ENCODE assay signal across 2 cellular contexts in genomic region chr5:71385208-71385607, GRCh38.
TF ChIP-seq lines count a peak whose summit lies in the region.
"Not testable (repeated sequence)": the region's sequence is repeated elsewhere in the genome, so short reads cannot be mapped to it uniquely, and the experiment has no call there.

No MANE protein-coding gene starts in this region.

TF ChIP-seq in HEK293, 187 proteins besides CTCF, POLR2A, EP300 and RAD21 (continued from another document):
- peak; percentile 91 for TF ChIP-seq ZNF600 (tag by site-specific recombination; IDR thresholded peaks at IDR 0.05)
- TF ChIP-seq ZNF239 (tag by site-specific recombination; IDR thresholded peaks at IDR 0.05): 0 out of 2 replicates have a peak, but pooled peaks have one; percentile 40

TF ChIP-seq in K562, 482 proteins besides CTCF, POLR2A, EP300 and RAD21:
- peak in 1 of 2 experiments; percentile 66; a peak in 1 of 4 replicates for TF ChIP-seq ZMIZ1 (IDR thresholded peaks at IDR 0.05; ENCODE audit: low read depth in 2 of 2, low read length in 2 of 2)
- peak; percentile 31; the same call in 1 of the 2 replicates for TF ChIP-seq RNF2 (IDR thresholded peaks at IDR 0.05)
- peak; percentile 89 for TF ChIP-seq TEAD4 (IDR thresholded peaks at IDR 0.05; ENCODE audit: low read length)
- not testable (repeated sequence) for TF ChIP-seq TEAD4 (CRISPR knock-in tag; IDR thresholded peaks at IDR 0.05; ENCODE audit: borderline replicate concordance); FOXM1 (CRISPR knock-in tag; IDR thresholded peaks at IDR 0.05; ENCODE audit: low read depth); MYNN (CRISPR knock-in tag; IDR thresholded peaks at IDR 0.05); CREB1 (CRISPR knock-in tag; IDR thresholded peaks at IDR 0.05); ATF3 (CRISPR knock-in tag; conservative IDR thresholded peaks at IDR 0.05); JUN (CRISPR knock-in tag; IDR thresholded peaks at IDR 0.05; ENCODE audit: borderline replicate concordance)
- TF ChIP-seq ZEB2 (IDR thresholded peaks at IDR 0.05): 0 out of 2 replicates have a peak, but pooled peaks have one; percentile 69
- TF ChIP-seq ZNF644 (tag; IDR thresholded peaks at IDR 0.05; ENCODE audit: low read depth): 0 out of 2 replicates have a peak, but pooled peaks have one; percentile 24
- peak; percentile 51 for TF ChIP-seq FOXM1 (IDR thresholded peaks at IDR 0.05; ENCODE audit: low read depth)
- peak; percentile 36 for TF ChIP-seq MEIS2 (IDR thresholded peaks at IDR 0.05; ENCODE audit: partially characterized antibody)
- peak; percentile 83 for TF ChIP-seq TCF3 (CRISPR knock-in tag; IDR thresholded peaks at IDR 0.05)
- peak; percentile 82; the same call in 1 of the 2 replicates for TF ChIP-seq PML (IDR thresholded peaks at IDR 0.05; ENCODE audit: low read length)
- TF ChIP-seq STAT5A (IDR thresholded peaks at IDR 0.05; ENCODE audit: borderline replicate concordance, low read length): peak; percentile 75
- TF ChIP-seq VEZF1 (CRISPR knock-in tag; IDR thresholded peaks at IDR 0.05): peak; percentile 25; the same call in 1 of the 2 replicates
- peak; percentile 33 to 69; a peak in 2 of 4 replicates for TF ChIP-seq RCOR1 (IDR thresholded peaks at IDR 0.05; ENCODE audit: borderline replicate concordance in 1 of 2, low read depth in 2 of 2, low read length in 2 of 2)
- TF ChIP-seq CBFA2T3 (IDR thresholded peaks at IDR 0.05): peak; percentile 85
- peak; percentile 35 for TF ChIP-seq CCNT2 (IDR thresholded peaks at IDR 0.05; ENCODE audit: borderline replicate concordance, extremely low read depth, insufficient read length, low read depth, low read length)
- TF ChIP-seq JUND (IDR thresholded peaks at IDR 0.05; ENCODE audit: borderline replicate concordance, low read depth, low read length): peak; percentile 80
- peak; percentile 74; the same call in 2 of the 3 replicates for TF ChIP-seq JUND (tag; IDR thresholded peaks at IDR 0.05; ENCODE audit: borderline replicate concordance, low read depth, low read length)
- TF ChIP-seq TBL1XR1 (IDR thresholded peaks at IDR 0.05; ENCODE audit: low read length in 2 of 2): peak in 1 of 2 experiments; percentile 36; a peak in 1 of 4 replicates
- 0 out of 2 replicates have a peak, but pooled peaks have one; percentile 26 for TF ChIP-seq MYNN (IDR thresholded peaks at IDR 0.05)
- peak; percentile 86 for TF ChIP-seq TAL1 (IDR thresholded peaks at IDR 0.05)
- peak; percentile 80 for TF ChIP-seq SMARCE1 (IDR thresholded peaks at IDR 0.05)
- peak; percentile 79 for TF ChIP-seq SMARCA4 (IDR thresholded peaks at IDR 0.05)
- peak; percentile 38; the same call in 1 of the 2 replicates for TF ChIP-seq CEBPB (tag; IDR thresholded peaks at IDR 0.05)
- peak; percentile 80 for TF ChIP-seq POLR2AphosphoS5 (IDR thresholded peaks at IDR 0.05; ENCODE audit: control insufficient read depth, insufficient read depth, low read depth, low read length)
- TF ChIP-seq CREM (IDR thresholded peaks at IDR 0.05; ENCODE audit: low read depth): peak; percentile 54
- TF ChIP-seq GATA2 (CRISPR knock-in tag; IDR thresholded peaks at IDR 0.05): peak; percentile 47; the same call in 1 of the 2 replicates
- peak; percentile 74 for TF ChIP-seq SMARCC2 (IDR thresholded peaks at IDR 0.05; ENCODE audit: low read depth)
- peak; percentile 75 for TF ChIP-seq NCOR1 (IDR thresholded peaks at IDR 0.05)
- peak; percentile 78 for TF ChIP-seq CBFA2T2 (conservative IDR thresholded peaks at IDR 0.05)
- peak; percentile 39; the same call in 1 of the 2 replicates for TF ChIP-seq CXXC5 (CRISPR knock-in tag; IDR thresholded peaks at IDR 0.05)
- 0 out of 2 replicates have a peak, but pooled peaks have one; percentile 37 for TF ChIP-seq SOX6 (IDR thresholded peaks at IDR 0.05)
- TF ChIP-seq MTA2 (IDR thresholded peaks at IDR 0.05; ENCODE audit: low read depth): peak; percentile 45
- peak; percentile 34; the same call in 1 of the 2 replicates for TF ChIP-seq CREB1 (IDR thresholded peaks at IDR 0.05)
- peak; percentile 38; the same call in 1 of the 2 replicates for TF ChIP-seq ATF7 (IDR thresholded peaks at IDR 0.05)
- TF ChIP-seq FOSL1 (tag; conservative IDR thresholded peaks at IDR 0.05): peak; percentile 87
- TF ChIP-seq HMBOX1 (IDR thresholded peaks at IDR 0.05): 0 out of 2 replicates have a peak, but pooled peaks have one; percentile 27
- TF ChIP-seq ATF3 (IDR thresholded peaks at IDR 0.05): peak; percentile 58; the same call in 1 of the 2 replicates
- TF ChIP-seq ARID1B (IDR thresholded peaks at IDR 0.05): peak; percentile 91
- peak; percentile 45 to 54; a peak in 1 of 4 replicates for TF ChIP-seq KDM1A (IDR thresholded peaks at IDR 0.05)
- 0 out of 2 replicates have a peak, but pooled peaks have one; percentile 42 for TF ChIP-seq JUN (IDR thresholded peaks at IDR 0.05; ENCODE audit: borderline replicate concordance, low read depth, low read length)
- TF ChIP-seq KLF16 (IDR thresholded peaks at IDR 0.05): peak; percentile 78; the same call in 1 of the 2 replicates
